ENCODE assay signal across 8 cellular contexts in genomic region chr10:61899997-61900828, GRCh38. TPM values are rescaled to one million over a fixed set of nuclear protein-coding genes. Genes with fewer than 3 reads are reported as not detected.
DNase-seq lines count a peak whose midpoint lies in the region; ATAC-seq and TF ChIP-seq lines count a peak whose summit lies in the region.

No MANE protein-coding gene starts in this region.

- TF ChIP-seq POLR2A in vagina (IDR thresholded peaks at IDR 0.05), result no peak

- H3K27me3 ChIP-seq in HUES6 (ENCODE audit: control insufficient read depth, insufficient read depth, low read length), result peaks cover 52% of the 10 kb centered on the region
- no peaks in the 10 kb centered on the region for H3K27me3 ChIP-seq in OCI-LY1 (ENCODE audit: insufficient read depth, low read length)
- H3K27me3 ChIP-seq in neural cell (ENCODE audit: insufficient read depth, low read depth, low read length), result peaks cover 8% of the 10 kb centered on the region
- H3K27me3 ChIP-seq in vagina, result no peaks in the 10 kb centered on the region

- no peak for TF ChIP-seq CTCF in OCI-LY1 (IDR thresholded peaks at IDR 0.05; ENCODE audit: low read length)
- TF ChIP-seq CTCF in fibroblast of villous mesenchyme (IDR thresholded peaks at IDR 0.05; ENCODE audit: insufficient read depth, low read depth, low read length), result no peak
- no peak for TF ChIP-seq CTCF in neural cell (IDR thresholded peaks at IDR 0.05; ENCODE audit: poor library complexity, severe bottlenecking)
- no peak for TF ChIP-seq CTCF in vagina (IDR thresholded peaks at IDR 0.05)

- H3K27ac ChIP-seq in HUES6 (ENCODE audit: low read depth, low read length), result no peak overlapping the region
- H3K27ac ChIP-seq in OCI-LY1 (ENCODE audit: low read depth, low read length, poor library complexity, severe bottlenecking), result peak overlapping the region; percentile 98
- H3K27ac ChIP-seq in neural cell (ENCODE audit: low read length), result peak overlapping the region; percentile 70
- peak overlapping the region; percentile 98 for H3K27ac ChIP-seq in vagina

- H4K20me1 ChIP-seq in OCI-LY1 (ENCODE audit: insufficient read depth, low read length) (no peaks in the 10 kb centered on the region), neural cell (ENCODE audit: insufficient read depth) (no peaks in the 10 kb centered on the region)

- peaks cover 18% of the 10 kb centered on the region for H3K79me2 ChIP-seq in OCI-LY1 (ENCODE audit: insufficient read depth, low read length)
- H3K79me2 ChIP-seq in neural cell (replicated peaks; ENCODE audit: insufficient read depth, low read length), result no peaks in the 10 kb centered on the region

- peak overlapping the region; percentile 82 for H3K4me2 ChIP-seq in OCI-LY1 (ENCODE audit: low read length)
- H3K4me2 ChIP-seq in neural cell (ENCODE audit: low read length), result peak overlapping the region; percentile 91

- H3K4me3 ChIP-seq in HUES6 (ENCODE audit: low read depth, low read length) (peak overlapping the region; percentile 91), OCI-LY1 (ENCODE audit: low read depth, low read length, poor library complexity, severe bottlenecking) (peak overlapping the region; percentile 90), fibroblast of villous mesenchyme (ENCODE audit: low read depth, low read length) (peak overlapping the region; percentile 92), neural cell (ENCODE audit: low read length) (peak overlapping the region; percentile 83), vagina (peak overlapping the region; percentile 77 to 94)

- H3K9me2 ChIP-seq in OCI-LY1 (ENCODE audit: low read depth, low read length) (no peaks in the 10 kb centered on the region), neural cell (ENCODE audit: insufficient read depth, low read length) (no peaks in the 10 kb centered on the region)

- peak; percentile 30 for ATAC-seq in GM21423 (IDR thresholded peaks at IDR 0.05; ENCODE audit: unreplicated experiment)

- intact Hi-C loops in vagina (cut with DNase I), result loop anchor here (5.0 kb wide), 1 partner anchor 137 kb away; no protein-coding TSS in a partner anchor

- DNase-seq in DMS53 (lab: John Stamatoyannopoulos, UW), result peak; percentile 90
- peak; percentile 84 for DNase-seq in activated effector memory CD4-positive, alpha-beta T cell treated with anti-CD3 and anti-CD28 coated beads, Interleukin-2, amount 50 U/mL, for 16 hours
- DNase-seq in fibroblast of villous mesenchyme (ENCODE audit: low read depth), result peak; percentile 88
- no peak for DNase-seq in vagina (ENCODE audit: extremely low spot score in 2 of 2)

- no peak overlapping the region for H3K9ac ChIP-seq in HUES6 (ENCODE audit: low read length)
- peak overlapping the region; percentile 90 for H3K9ac ChIP-seq in OCI-LY1 (ENCODE audit: low read length)
- peak overlapping the region; percentile 79 for H3K9ac ChIP-seq in neural cell (ENCODE audit: low read length)

- no peak overlapping the region for H2AFZ ChIP-seq in OCI-LY1 (ENCODE audit: low read length)
- peak overlapping the region; percentile 97 for H2AFZ ChIP-seq in neural cell (ENCODE audit: low read depth, low read length)

- no peak for TF ChIP-seq EP300 in neural cell (conservative IDR thresholded peaks at IDR 0.05; ENCODE audit: poor library complexity, severe bottlenecking)

- H3K4me1 ChIP-seq in HUES6 (ENCODE audit: control insufficient read depth, insufficient read depth, low read length), result peaks cover 34% of the 10 kb centered on the region
- peaks cover 50% of the 10 kb centered on the region for H3K4me1 ChIP-seq in OCI-LY1 (ENCODE audit: insufficient read depth, low read length, severe bottlenecking)
- peaks cover 42% of the 10 kb centered on the region for H3K4me1 ChIP-seq in vagina

- H3F3A ChIP-seq in OCI-LY1 (ENCODE audit: insufficient read depth, low read length), result 0 out of 2 replicates have a peak, but pooled peaks cover 3% of the 10 kb centered on the region
- peaks cover 3% of the 10 kb centered on the region for H3F3A ChIP-seq in neural cell (ENCODE audit: insufficient read depth, low read length, poor library complexity, severe bottlenecking)

- H3K36me3 ChIP-seq in HUES6 (ENCODE audit: control insufficient read depth, insufficient read depth, low read length) (no peaks in the 10 kb centered on the region), OCI-LY1 (ENCODE audit: insufficient read depth, low read length) (peaks cover 5% of the 10 kb centered on the region; the same call in 1 of the 2 replicates), neural cell (ENCODE audit: insufficient read depth, low read length) (no peaks in the 10 kb centered on the region), vagina (no peaks in the 10 kb centered on the region)

- TF ChIP-seq RAD21 in neural cell (conservative IDR thresholded peaks at IDR 0.05), result no peak

- H3K9me3 ChIP-seq in HUES6 (ENCODE audit: control insufficient read depth, insufficient read depth, low read depth, low read length), result no peaks in the 10 kb centered on the region
- H3K9me3 ChIP-seq in OCI-LY1 (ENCODE audit: low read length), result no peaks in the 10 kb centered on the region
- H3K9me3 ChIP-seq in neural cell (ENCODE audit: low read length), result no peaks in the 10 kb centered on the region
- no peaks in the 10 kb centered on the region for H3K9me3 ChIP-seq in vagina

TF ChIP-seq in neural cell, 6 proteins besides CTCF, POLR2A, EP300 and RAD21:
- TF ChIP-seq MXI1 (conservative IDR thresholded peaks at IDR 0.05; ENCODE audit: poor library complexity, severe bottlenecking), result no peak
- TF ChIP-seq EZH2 (IDR thresholded peaks at IDR 0.05; ENCODE audit: borderline replicate concordance, insufficient read depth, low read length, poor library complexity, severe bottlenecking), result no peak
- no peak for TF ChIP-seq REST (IDR thresholded peaks at IDR 0.05; ENCODE audit: borderline replicate concordance)
- no peak for TF ChIP-seq POLR2AphosphoS5 (IDR thresholded peaks at IDR 0.05)
- no peak for TF ChIP-seq SMC3 (conservative IDR thresholded peaks at IDR 0.05; ENCODE audit: poor library complexity)
TF ChIP-seq in neural cell: peak in this region for 0.

RNA-seq across cellular contexts. Expression of gene ARID5B, which starts 1.3 kb away (rescaled TPM):
- total RNA-seq in fibroblast of villous mesenchyme (126 and 162 TPM in 2 replicates), vagina (75.9 TPM)
- 0.80 and 2.1 TPM in 2 replicates for polyA plus RNA-seq in neural cell
- 12.8 and 15.1 TPM in 2 replicates for polyA minus RNA-seq in neural cell

Comparison
In these comparisons a context has a peak if more than half of its experiments do, and no peak if none do; other contexts are left out.
1. DNase-seq: peak in DMS53 (single experiment), activated effector memory CD4-positive, alpha-beta T cell treated with anti-CD3 and anti-CD28 coated beads, Interleukin-2, amount 50 U/mL, for 16 hours (single experiment) and fibroblast of villous mesenchyme (single experiment); none in vagina (0 of 2).
2. Peak in every context shown above with its lines, with median percentiles within 50 percentile points of each other: H3K4me3 ChIP-seq.